ENCODE assay signal across 23 cellular contexts in the genomic region with DNA sequence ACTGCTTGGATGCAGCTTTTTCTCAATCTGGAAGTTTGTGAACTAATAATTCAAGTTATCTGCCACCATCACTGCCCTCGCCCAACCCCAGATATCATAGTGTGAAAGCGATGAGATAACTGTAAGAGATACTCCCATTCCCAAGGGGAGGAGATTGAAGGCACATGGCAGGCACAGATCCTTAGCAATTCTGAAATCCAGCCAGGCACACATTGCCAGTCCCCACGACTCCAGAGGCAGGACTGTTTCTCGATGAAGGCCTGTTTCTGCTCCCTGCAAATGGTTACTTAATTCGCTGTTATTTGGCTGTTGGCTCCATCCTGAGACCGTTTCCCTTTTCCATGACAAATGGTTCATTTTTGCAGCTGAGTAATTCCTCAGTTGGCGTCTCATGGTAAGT.
"Had no signal": no experiment of that assay in that cellular context is flagged by ENCODE, and none has a peak within 500 bp of the region (broad histone marks: within the 10 kb centered on the region; RNA-seq: fewer than 3 reads in every experiment).

No MANE protein-coding gene starts in this region.

- H3K4me1 ChIP-seq: SJSA1 had no signal

- H3K36me3 ChIP-seq: SJSA1 had no signal

- DNase-seq: KBM-7, MV-4-11, NCI-H1092, NCI-H1105 treated with DMSO at 0.1 percent for 48 hours, NCI-H1417 treated with DMSO at 0.1 percent for 48 hours, NCI-H146, NCI-H1930, NCI-H2081, NCI-H2107, NCI-H226, NCI-H446, NCI-H510A, NCI-H524 treated with DMSO at 0.1 percent for 48 hours, NCI-H69, NCI-H774, Right ventricle myocardium superior, RPMI8226, SIG-M5, SK-N-SH, SW 1271, T-cell had no signal

- H3K4me2 ChIP-seq: SK-N-SH had no signal

- H3K27ac ChIP-seq: HL-60, SJSA1 had no signal

- H3K9ac ChIP-seq: SK-N-SH had no signal

- ATAC-seq: T-cell had no signal

- H3K4me3 ChIP-seq: SJSA1 had no signal

- H3K27me3 ChIP-seq: SJSA1 had no signal

- H3K9me3 ChIP-seq: SJSA1, SK-N-SH had no signal
